Comparison of ENCODE assay signal across 8 cellular contexts in genomic region chr11:47863189-47863892, GRCh38. TPM values are rescaled to one million over a fixed set of nuclear protein-coding genes. Genes with fewer than 3 reads are reported as not detected.
DNase-seq lines count a peak whose midpoint lies in the region; ATAC-seq and TF ChIP-seq lines count a peak whose summit lies in the region.

No MANE protein-coding gene starts in this region.

- peak; percentile 83 for ATAC-seq in HG03354 (IDR thresholded peaks at IDR 0.05; ENCODE audit: poor library complexity, severe bottlenecking, unreplicated experiment)
- peak; percentile 34 for ATAC-seq in activated CD8-positive, alpha-beta T cell treated with anti-CD3 and anti-CD28 coated beads for 36 hours

- no peak for DNase-seq in activated naive CD8-positive, alpha-beta T cell treated with anti-CD3 and anti-CD28 coated beads for 36 hours
- no peak for DNase-seq in activated CD8-positive, alpha-beta T cell treated with anti-CD3 and anti-CD28 coated beads for 36 hours
- DNase-seq in COR-L47 (lab: John Stamatoyannopoulos, UW) (no peak), testis (no peak), GM13976 (ENCODE audit: low spot score) (no peak)

- no peaks in the 10 kb centered on the region for H3K27me3 ChIP-seq in testis

- TF ChIP-seq CTCF in activated CD8-positive, alpha-beta T cell treated with anti-CD3 and anti-CD28 coated beads for 36 hours (IDR thresholded peaks at IDR 0.05): no peak
- no peak for TF ChIP-seq CTCF in nephron (IDR thresholded peaks at IDR 0.05; ENCODE audit: unreplicated experiment in 3 of 3)
- TF ChIP-seq CTCF in testis (IDR thresholded peaks at IDR 0.05): no peak
- no peak for TF ChIP-seq CTCF in GM13976 (IDR thresholded peaks at IDR 0.05; ENCODE audit: borderline replicate concordance, control extremely low read depth, extremely low read depth, insufficient read depth, missing control alignments)

- H3K27ac ChIP-seq in testis: no peak overlapping the region

- TF ChIP-seq POLR2A in testis (IDR thresholded peaks at IDR 0.05): no peak

- CTCF ChIA-PET in activated CD8-positive, alpha-beta T cell treated with anti-CD3 and anti-CD28 coated beads for 36 hours (lab: Charles Lee): interaction anchor here (3.5 kb wide), 1 partner anchor 9 kb away, joined by 21 read pairs; no protein-coding TSS in a partner anchor

- H3K27ac Mint-ChIP-seq in activated naive CD8-positive, alpha-beta T cell: peak overlapping the region; percentile 56
- H3K27ac Mint-ChIP-seq in activated naive CD8-positive, alpha-beta T cell treated with anti-CD3 and anti-CD28 coated beads for 36 hours: no peak overlapping the region
- no peak overlapping the region for H3K27ac Mint-ChIP-seq in activated CD8-positive, alpha-beta T cell treated with anti-CD3 and anti-CD28 coated beads for 36 hours
- peak overlapping the region; percentile 30 to 35 (median 35) for H3K27ac Mint-ChIP-seq in nephron

- H3K4me1 ChIP-seq in testis: no peaks in the 10 kb centered on the region

- H3K9me3 ChIP-seq in testis: no peaks in the 10 kb centered on the region

- peak overlapping the region; percentile 9 for H3K4me3 Mint-ChIP-seq in activated naive CD8-positive, alpha-beta T cell
- no peak overlapping the region for H3K4me3 Mint-ChIP-seq in activated naive CD8-positive, alpha-beta T cell treated with anti-CD3 and anti-CD28 coated beads for 36 hours
- H3K4me3 Mint-ChIP-seq in activated CD8-positive, alpha-beta T cell treated with anti-CD3 and anti-CD28 coated beads for 36 hours: no peak overlapping the region
- H3K4me3 Mint-ChIP-seq in nephron: no peak overlapping the region

- no peaks in the 10 kb centered on the region for H3K36me3 ChIP-seq in testis (ENCODE audit: low read depth, missing control alignments)

- in situ Hi-C loops in GM13976 (cut with MboI; ENCODE audit: low sequenced_read_pairs, unreplicated experiment): no loop called here

- no peak overlapping the region for H3K4me3 ChIP-seq in testis

- POLR2A ChIA-PET in activated CD8-positive, alpha-beta T cell treated with anti-CD3 and anti-CD28 coated beads for 36 hours (lab: Charles Lee): no interaction called here

- H3K4me1 Mint-ChIP-seq in activated naive CD8-positive, alpha-beta T cell (ENCODE audit: low read depth): peaks cover 31% of the 10 kb centered on the region
- peaks cover 10% of the 10 kb centered on the region for H3K4me1 Mint-ChIP-seq in activated naive CD8-positive, alpha-beta T cell treated with anti-CD3 and anti-CD28 coated beads for 36 hours
- peaks cover 30% of the 10 kb centered on the region for H3K4me1 Mint-ChIP-seq in activated CD8-positive, alpha-beta T cell treated with anti-CD3 and anti-CD28 coated beads for 36 hours (ENCODE audit: low read depth)
- peaks cover 12% of the 10 kb centered on the region for H3K4me1 Mint-ChIP-seq in nephron

- H3K27me3 Mint-ChIP-seq in activated naive CD8-positive, alpha-beta T cell: no peaks in the 10 kb centered on the region
- H3K27me3 Mint-ChIP-seq in activated naive CD8-positive, alpha-beta T cell treated with anti-CD3 and anti-CD28 coated beads for 36 hours: no peaks in the 10 kb centered on the region
- no peaks in the 10 kb centered on the region for H3K27me3 Mint-ChIP-seq in activated CD8-positive, alpha-beta T cell treated with anti-CD3 and anti-CD28 coated beads for 36 hours
- H3K27me3 Mint-ChIP-seq in nephron (ENCODE audit: low read depth): no peaks in the 10 kb centered on the region

- H3K36me3 Mint-ChIP-seq in activated naive CD8-positive, alpha-beta T cell: no peaks in the 10 kb centered on the region
- H3K36me3 Mint-ChIP-seq in activated naive CD8-positive, alpha-beta T cell treated with anti-CD3 and anti-CD28 coated beads for 36 hours: no peaks in the 10 kb centered on the region
- no peaks in the 10 kb centered on the region for H3K36me3 Mint-ChIP-seq in activated CD8-positive, alpha-beta T cell treated with anti-CD3 and anti-CD28 coated beads for 36 hours (ENCODE audit: low read depth)
- H3K36me3 Mint-ChIP-seq in nephron (ENCODE audit: low read depth): no peaks in the 10 kb centered on the region

- WGBS in testis, 2 donors: 53 to 61% methylated on average over 4 of the region's 4 CpGs

- H3K9me3 Mint-ChIP-seq in activated naive CD8-positive, alpha-beta T cell (ENCODE audit: low read depth): no peaks in the 10 kb centered on the region
- no peaks in the 10 kb centered on the region for H3K9me3 Mint-ChIP-seq in activated naive CD8-positive, alpha-beta T cell treated with anti-CD3 and anti-CD28 coated beads for 36 hours
- H3K9me3 Mint-ChIP-seq in activated CD8-positive, alpha-beta T cell treated with anti-CD3 and anti-CD28 coated beads for 36 hours: no peaks in the 10 kb centered on the region
- no peaks in the 10 kb centered on the region for H3K9me3 Mint-ChIP-seq in nephron

- intact Hi-C loops in activated CD8-positive, alpha-beta T cell treated with anti-CD3 and anti-CD28 coated beads for 36 hours (cut with micrococcal nuclease): no loop called here
- intact Hi-C loops in testis (cut with DNase I; ENCODE audit: low total_unique reads): no loop called here

RNA-seq across cellular contexts. Expression of gene NUP160, which starts 15.2 kb away (rescaled TPM):
- 10 to 100 TPM; 76.9 to 79.2 TPM for total RNA-seq in activated naive CD8-positive, alpha-beta T cell treated with anti-CD3 and anti-CD28 coated beads for 36 hours
- total RNA-seq in activated CD8-positive, alpha-beta T cell treated with anti-CD3 and anti-CD28 coated beads for 36 hours: 10 to 100 TPM; 76.4 to 77.0 TPM
- 10 to 100 TPM; 46.1 to 50.6 TPM for total RNA-seq in testis
- polyA plus RNA-seq in testis (ENCODE audit: insufficient read depth, low read depth, low replicate concordance): 28.4 TPM

Comparison
In these comparisons a context has a peak if more than half of its experiments do, and no peak if none do; other contexts are left out.
1. H3K27ac Mint-ChIP-seq: peak in activated naive CD8-positive, alpha-beta T cell (single experiment) and nephron (3 of 3); none in activated naive CD8-positive, alpha-beta T cell treated with anti-CD3 and anti-CD28 coated beads for 36 hours (single experiment) and activated CD8-positive, alpha-beta T cell treated with anti-CD3 and anti-CD28 coated beads for 36 hours (single experiment).